20 cellular contexts compared by ENCODE assay signal in genomic region chr16:51426276-51426675, GRCh38.
DNase-seq lines count a peak whose midpoint lies in the region; ATAC-seq, FAIRE-seq and TF ChIP-seq lines count a peak whose summit lies in the region.
"Had no signal": no experiment of that assay in that cellular context is flagged by ENCODE, and none has a peak within 500 bp of the region (broad histone marks: within the 10 kb centered on the region; RNA-seq: fewer than 3 reads in every experiment).

No MANE protein-coding gene starts in this region.

- no peak overlapping the region for H2AK5ac ChIP-seq in mesendoderm (ENCODE audit: low read length)

- no peak overlapping the region for H3K18ac ChIP-seq in mesendoderm (ENCODE audit: low read length)

- TF ChIP-seq EP300 in transverse colon (IDR thresholded peaks at IDR 0.05; ENCODE audit: low read depth) = no peak

- peaks cover 38% of the 10 kb centered on the region for H3K4me1 Mint-ChIP-seq in WTC11
- H3K4me1 Mint-ChIP-seq: B cell had no signal

- H4K5ac ChIP-seq in mesendoderm (ENCODE audit: low read length) = no peak overlapping the region

- in situ Hi-C loops in transverse colon (cut with MboI; ENCODE audit: low pct_ligation_motif_present in 1 of 4, low pct_unique_long_range_greater_than_20kb in 1 of 4, low sequenced_read_pairs in 3 of 4) = no loop called here

- no peak overlapping the region for H2BK15ac ChIP-seq in mesendoderm (replicated peaks; ENCODE audit: low read depth)

- H3K9me3 ChIP-seq in HUES48 (ENCODE audit: control insufficient read depth, insufficient read depth, low read length) (no peaks in the 10 kb centered on the region), transverse colon (no peaks in the 10 kb centered on the region)

- no peak overlapping the region for H3K4me3 Mint-ChIP-seq in WTC11
- H3K4me3 Mint-ChIP-seq: B cell; CD4-positive, alpha-beta T cell; H9; HFFc6 had no signal

- no peak overlapping the region for H3K27ac Mint-ChIP-seq in WTC11
- H3K27ac Mint-ChIP-seq: B cell; CD4-positive, alpha-beta T cell; HFFc6 had no signal

- H3K79me1 ChIP-seq in mesendoderm (ENCODE audit: low read length) = no peaks in the 10 kb centered on the region

- POLR2A ChIA-PET in WTC11 (lab: Charles Lee) = no interaction called here

- no peak for TF ChIP-seq CTCF in WTC11 (IDR thresholded peaks at IDR 0.05)
- TF ChIP-seq CTCF in transverse colon (IDR thresholded peaks at IDR 0.05) = no peak

- H3K56ac ChIP-seq in mesendoderm (ENCODE audit: low read length) = no peak overlapping the region

- intact Hi-C loops in transverse colon (cut with DNase I; ENCODE audit: low total_unique reads) = no loop called here

- H3K27me3 ChIP-seq in HUES48 (ENCODE audit: control insufficient read depth, insufficient read depth, low read length) (no peaks in the 10 kb centered on the region), mesendoderm (ENCODE audit: insufficient read depth, low read length, poor library complexity) (no peaks in the 10 kb centered on the region), transverse colon (no peaks in the 10 kb centered on the region)

- H3K27me3 Mint-ChIP-seq in WTC11 (ENCODE audit: low read depth) = peaks cover 4% of the 10 kb centered on the region; the same call in 1 of the 2 replicates
- H3K27me3 Mint-ChIP-seq: B cell; CD4-positive, alpha-beta T cell had no signal

- CTCF ChIA-PET in WTC11 (lab: Charles Lee) = no interaction called here

- FAIRE-seq in HTR-8/SVneo (lab: Jason Lieb, UNC) = no peak
- FAIRE-seq: A204.1, GM12878, GM18507, HepG2 had no signal

- no peak overlapping the region for H4K8ac ChIP-seq in mesendoderm (ENCODE audit: low read depth, low read length)

- WGBS in mesendoderm (ENCODE audit: extremely low coverage, insufficient coverage, low lambda C conversion rate) = no CpG with 5 or more reads among the region's 5 CpGs
- WGBS in transverse colon (ENCODE audit: low coverage in 1 of 2), 2 donors = 49 to 64% methylated on average over 3 to 5 of the region's 5 CpGs

- H3K4me3 ChIP-seq in HUES48 (ENCODE audit: low read depth, low read length) (no peak overlapping the region), mesendoderm (ENCODE audit: low read length) (no peak overlapping the region), transverse colon (no peak overlapping the region)
- H3K4me3 ChIP-seq: GM12878, GM23248 had no signal

- H2BK5ac ChIP-seq in mesendoderm (ENCODE audit: low read length) = no peak overlapping the region

- peak overlapping the region; percentile 60 for H3K27ac ChIP-seq in HUES48 (ENCODE audit: low read depth, low read length)
- H3K27ac ChIP-seq in mesendoderm (ENCODE audit: low read depth, low read length) = no peak overlapping the region
- no peak overlapping the region for H3K27ac ChIP-seq in transverse colon
- H3K27ac ChIP-seq: GM23248, HL-60 had no signal

- H3K9me3 Mint-ChIP-seq in WTC11 = 0 out of 2 replicates have a peak, but pooled peaks cover 4% of the 10 kb centered on the region
- H3K9me3 Mint-ChIP-seq: H9, HFFc6 had no signal

- H3K79me2 ChIP-seq in mesendoderm (ENCODE audit: control insufficient read depth, insufficient read depth, low read length) = no peaks in the 10 kb centered on the region

- ATAC-seq in WTC11 (no peak; the same call in 1 of the 2 replicates), HG02610 (IDR thresholded peaks at IDR 0.05; ENCODE audit: unreplicated experiment) (no peak)
- ATAC-seq: GM12878, HepG2 had no signal

- H3K9ac ChIP-seq in HUES48 (ENCODE audit: low read depth, low read length) = no peak overlapping the region
- H3K9ac ChIP-seq in mesendoderm (ENCODE audit: low read length) = no peak overlapping the region
- H3K9ac ChIP-seq: GM23248 had no signal

- H3K4me1 ChIP-seq in HUES48 (ENCODE audit: control insufficient read depth, insufficient read depth, low read length) (peaks cover 16% of the 10 kb centered on the region), mesendoderm (ENCODE audit: control insufficient read depth, low read depth, low read length) (peaks cover 2% of the 10 kb centered on the region), transverse colon (no peaks in the 10 kb centered on the region)

- no peak overlapping the region for H3K4me2 ChIP-seq in mesendoderm (ENCODE audit: low read length)

- no peak overlapping the region for H3K23ac ChIP-seq in mesendoderm (ENCODE audit: low read length)

- TF ChIP-seq POLR2A in transverse colon (IDR thresholded peaks at IDR 0.05) = no peak

- H2BK120ac ChIP-seq in mesendoderm (ENCODE audit: low read depth, low read length) = no peak overlapping the region

- H3K4ac ChIP-seq in mesendoderm (ENCODE audit: low read depth, low read length) = no peak overlapping the region

- H3K36me3 ChIP-seq in HUES48 (ENCODE audit: control insufficient read depth, insufficient read depth, low read length) (no peaks in the 10 kb centered on the region), mesendoderm (ENCODE audit: control insufficient read depth, insufficient read depth, low read length) (no peaks in the 10 kb centered on the region), transverse colon (no peaks in the 10 kb centered on the region)

- DNase-seq in WTC11 (ENCODE audit: low spot score) (no peak), mesendoderm (peak; percentile 22), NCI-H2081 (lab: John Stamatoyannopoulos, UW) (no peak), transverse colon (no peak), HTR-8/SVneo (ENCODE audit: insufficient read length, low spot score) (no peak)
- DNase-seq: C1 segment of cervical spinal cord; Calu3; CD4-positive, alpha-beta T cell; DMS 273 treated with DMSO at 0.1 percent for 48 hours; GM23248; H9; HFFc6 had no signal

- H3K36me3 Mint-ChIP-seq in WTC11 = no peaks in the 10 kb centered on the region; the same call in 1 of the 2 replicates

TF ChIP-seq in WTC11, 78 proteins besides CTCF, POLR2A, EP300 and RAD21:
- TF ChIP-seq ZNF423 (CRISPR knock-in tag; IDR thresholded peaks at IDR 0.05) (peak; percentile 100), TEAD1 (CRISPR knock-in tag; IDR thresholded peaks at IDR 0.05) (0 out of 2 replicates have a peak, but pooled peaks have one; percentile 35), NFATC4 (CRISPR knock-in tag; IDR thresholded peaks at IDR 0.05) (no peak)
- TF ChIP-seq, protein P1, sequence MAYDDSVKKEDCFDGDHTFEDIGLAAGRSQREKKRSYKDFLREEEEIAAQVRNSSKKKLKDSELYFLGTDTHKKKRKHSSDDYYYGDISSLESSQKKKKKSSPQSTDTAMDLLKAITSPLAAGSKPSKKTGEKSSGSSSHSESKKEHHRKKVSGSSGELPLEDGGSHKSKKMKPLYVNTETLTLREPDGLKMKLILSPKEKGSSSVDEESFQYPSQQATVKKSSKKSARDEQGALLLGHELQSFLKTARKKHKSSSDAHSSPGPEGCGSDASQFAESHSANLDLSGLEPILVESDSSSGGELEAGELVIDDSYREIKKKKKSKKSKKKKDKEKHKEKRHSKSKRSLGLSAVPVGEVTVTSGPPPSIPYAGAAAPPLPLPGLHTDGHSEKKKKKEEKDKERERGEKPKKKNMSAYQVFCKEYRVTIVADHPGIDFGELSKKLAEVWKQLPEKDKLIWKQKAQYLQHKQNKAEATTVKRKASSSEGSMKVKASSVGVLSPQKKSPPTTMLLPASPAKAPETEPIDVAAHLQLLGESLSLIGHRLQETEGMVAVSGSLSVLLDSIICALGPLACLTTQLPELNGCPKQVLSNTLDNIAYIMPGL (CRISPR knock-in tag; IDR thresholded peaks at IDR 0.05) = no peak
